In the genomic region with DNA sequence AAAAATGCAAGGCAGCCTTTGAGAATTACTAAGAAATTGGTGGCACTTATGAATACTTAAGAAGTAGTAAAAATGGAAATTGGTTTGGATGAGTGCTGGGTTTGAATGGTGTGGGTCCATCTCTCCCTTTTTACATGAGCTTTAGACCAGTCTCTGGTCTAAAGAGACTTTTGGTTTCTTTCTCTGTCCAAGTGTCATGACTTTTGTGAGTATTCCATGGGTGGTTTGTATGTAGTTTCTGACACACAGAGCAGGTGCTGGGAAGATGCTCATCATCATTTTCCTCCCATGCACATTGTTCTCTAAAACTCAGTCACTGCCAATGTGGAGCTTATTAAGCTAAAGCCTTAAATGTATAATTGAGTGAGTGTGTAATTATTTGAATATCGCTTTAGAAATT, we compare ENCODE assay signal across 15 cellular contexts.
A peak's percentile ranks its signal among the peaks of the same experiment; 100 is the strongest.
DNase-seq lines count a peak whose midpoint lies in the region; ATAC-seq, FAIRE-seq and TF ChIP-seq lines count a peak whose summit lies in the region.
"Had no signal": no experiment of that assay in that cellular context is flagged by ENCODE, and none has a peak within 500 bp of the region (broad histone marks: within the 10 kb centered on the region; RNA-seq: fewer than 3 reads in every experiment).

No MANE protein-coding gene starts in this region.

- no peak for TF ChIP-seq EP300 in K562 (IDR thresholded peaks at IDR 0.05; ENCODE audit: low read length)

- H3K36me3 ChIP-seq in K562 (ENCODE audit: control insufficient read depth, insufficient read depth, low read length) = no peaks in the 10 kb centered on the region
- H3K36me3 ChIP-seq: pancreas had no signal

- H3K4me3 Mint-ChIP-seq in progenitor cell of endocrine pancreas (ENCODE audit: low read depth) = no peak overlapping the region

- DNase-seq in K562 (ENCODE audit: extremely low read depth in 1 of 4, low spot score in 3 of 4) (no peak), progenitor cell of endocrine pancreas (ENCODE audit: low spot score, unreplicated experiment) (no peak), COR-L47 (lab: John Stamatoyannopoulos, UW) (no peak), hypothalamus (lab: John Stamatoyannopoulos, UW) (no peak), Ammon's horn (ENCODE audit: low spot score) (no peak)
- DNase-seq: esophagus squamous epithelium, left cardiac atrium, NCI-H1092 treated with DMSO at 0.1 percent for 48 hours, pancreas, upper lobe of left lung had no signal

- H3K27me3 ChIP-seq in K562 (ENCODE audit: control insufficient read depth in 2 of 2, insufficient read depth in 2 of 2, low read length in 2 of 2) = no peaks in the 10 kb centered on the region
- H3K27me3 ChIP-seq: esophagus squamous epithelium, pancreas, upper lobe of left lung had no signal

- intact Hi-C loops in K562 (cut with micrococcal nuclease) = no loop called here

- TF ChIP-seq RAD21 in K562 (CRISPR knock-in tag; conservative IDR thresholded peaks at IDR 0.05 in 1 of 2, IDR thresholded peaks at IDR 0.05 in 1 of 2) = no peak

- no peak overlapping the region for H3K27ac Mint-ChIP-seq in progenitor cell of endocrine pancreas

- no peaks in the 10 kb centered on the region for H3K9me3 Mint-ChIP-seq in progenitor cell of endocrine pancreas (ENCODE audit: low read depth)

- H4K20me1 ChIP-seq in K562 (replicated peaks; ENCODE audit: control insufficient read depth, insufficient read depth, low read length) = no peaks in the 10 kb centered on the region

- H3K4me3 ChIP-seq in K562 = no peak overlapping the region
- H3K4me3 ChIP-seq: esophagus squamous epithelium, pancreas, upper lobe of left lung had no signal

- CTCF ChIA-PET in K562 (lab: Yijun Ruan, JAX; ENCODE audit: low intra/inter-chr PET ratio) = no interaction called here

- peak; percentile 16 for ATAC-seq in GM18502 (IDR thresholded peaks at IDR 0.05; ENCODE audit: poor library complexity, unreplicated experiment)
- peak; percentile 23 for ATAC-seq in GM19463 (IDR thresholded peaks at IDR 0.05; ENCODE audit: unreplicated experiment)
- ATAC-seq in HG03097 (IDR thresholded peaks at IDR 0.05; ENCODE audit: low FRiP score, unreplicated experiment) = peak; percentile 15
- no peak for ATAC-seq in K562

- H2AFZ ChIP-seq in K562 (ENCODE audit: low read depth, low read length) = no peak overlapping the region

- no peaks in the 10 kb centered on the region for H3K27me3 Mint-ChIP-seq in progenitor cell of endocrine pancreas

- no peaks in the 10 kb centered on the region for H3K9me3 ChIP-seq in K562 (replicated peaks; ENCODE audit: control insufficient read depth, insufficient read depth, low read depth, low read length)
- H3K9me3 ChIP-seq: esophagus squamous epithelium, pancreas, upper lobe of left lung had no signal

- H3K9me1 ChIP-seq in K562 (ENCODE audit: control insufficient read depth, insufficient read depth, low read length) = no peaks in the 10 kb centered on the region

- H3K27ac ChIP-seq in K562 (ENCODE audit: extremely low read depth, low read depth, low read length) = no peak overlapping the region
- H3K27ac ChIP-seq: esophagus squamous epithelium, pancreas, upper lobe of left lung, VCaP had no signal

- 50% methylated on average over 1 of the region's 1 CpG for WGBS in K562 (ENCODE audit: insufficient coverage, low coverage, missing lambda C conversion rate)

- in situ Hi-C loops in K562 (cut with MboI) = no loop called here

- no peak overlapping the region for H3K4me2 ChIP-seq in K562 (ENCODE audit: insufficient read depth, low read length)

- no peak for TF ChIP-seq POLR2A in K562 (conservative IDR thresholded peaks at IDR 0.05)

- TF ChIP-seq CTCF in K562 (IDR thresholded peaks at IDR 0.05 in 2 of 3, conservative IDR thresholded peaks at IDR 0.05 in 1 of 3; ENCODE audit: insufficient read depth in 2 of 3, low read depth in 1 of 3, low read length in 3 of 3) (no peak), progenitor cell of endocrine pancreas (IDR thresholded peaks at IDR 0.05; ENCODE audit: unreplicated experiment) (no peak)

- POLR2A ChIA-PET in K562 (lab: Yijun Ruan, JAX) = interaction anchor here (0.9 to 1.6 kb wide), 4 partner anchors 8 to 62 kb away, joined by 3 to 4 read pairs (median 3); no protein-coding TSS in a partner anchor

- no peaks in the 10 kb centered on the region for H3K4me1 Mint-ChIP-seq in progenitor cell of endocrine pancreas (ENCODE audit: low read depth)

- H3K4me1 ChIP-seq in K562 (replicated peaks in 1 of 2; ENCODE audit: control insufficient read depth in 2 of 2, insufficient read depth in 2 of 2, low read length in 2 of 2) = peaks cover 0 to 1% of the 10 kb centered on the region in 2 experiments; a peak in 3 of 5 replicates
- H3K4me1 ChIP-seq: esophagus squamous epithelium, pancreas, upper lobe of left lung had no signal

- H3K36me3 Mint-ChIP-seq in progenitor cell of endocrine pancreas (ENCODE audit: insufficient read depth) = no peaks in the 10 kb centered on the region

- no TSS peak for BruUV-seq in K562 (replicated peaks; lab: Mats Ljungman, UMichigan)

- FAIRE-seq in K562 (lab: Jason Lieb, UNC) = peak; percentile 42
- FAIRE-seq: astrocyte, pancreas had no signal

- no peak overlapping the region for H3K9ac ChIP-seq in K562 (ENCODE audit: insufficient read depth in 1 of 2, low read depth in 2 of 2, low read length in 2 of 2)

- H3K79me2 ChIP-seq in K562 (ENCODE audit: control insufficient read depth, insufficient read depth, low read length) = no peaks in the 10 kb centered on the region

TF ChIP-seq in K562, 482 proteins besides CTCF, POLR2A, EP300 and RAD21 (continues in another document):
- TF ChIP-seq, protein P1, sequence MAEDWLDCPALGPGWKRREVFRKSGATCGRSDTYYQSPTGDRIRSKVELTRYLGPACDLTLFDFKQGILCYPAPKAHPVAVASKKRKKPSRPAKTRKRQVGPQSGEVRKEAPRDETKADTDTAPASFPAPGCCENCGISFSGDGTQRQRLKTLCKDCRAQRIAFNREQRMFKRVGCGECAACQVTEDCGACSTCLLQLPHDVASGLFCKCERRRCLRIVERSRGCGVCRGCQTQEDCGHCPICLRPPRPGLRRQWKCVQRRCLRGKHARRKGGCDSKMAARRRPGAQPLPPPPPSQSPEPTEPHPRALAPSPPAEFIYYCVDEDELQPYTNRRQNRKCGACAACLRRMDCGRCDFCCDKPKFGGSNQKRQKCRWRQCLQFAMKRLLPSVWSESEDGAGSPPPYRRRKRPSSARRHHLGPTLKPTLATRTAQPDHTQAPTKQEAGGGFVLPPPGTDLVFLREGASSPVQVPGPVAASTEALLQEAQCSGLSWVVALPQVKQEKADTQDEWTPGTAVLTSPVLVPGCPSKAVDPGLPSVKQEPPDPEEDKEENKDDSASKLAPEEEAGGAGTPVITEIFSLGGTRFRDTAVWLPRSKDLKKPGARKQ (CRISPR knock-in tag; IDR thresholded peaks at IDR 0.05) = no peak
- no peak for TF ChIP-seq IFI16 (CRISPR knock-in tag; IDR thresholded peaks at IDR 0.05)
- TF ChIP-seq ZNF184 (CRISPR knock-in tag; IDR thresholded peaks at IDR 0.05) = no peak
- no peak for TF ChIP-seq ZBTB8A (IDR thresholded peaks at IDR 0.05; ENCODE audit: partially characterized antibody)
- no peak for TF ChIP-seq TBP (optimal IDR thresholded peaks at IDR 0.05; ENCODE audit: low read depth, low read length)
- TF ChIP-seq, protein P2, sequence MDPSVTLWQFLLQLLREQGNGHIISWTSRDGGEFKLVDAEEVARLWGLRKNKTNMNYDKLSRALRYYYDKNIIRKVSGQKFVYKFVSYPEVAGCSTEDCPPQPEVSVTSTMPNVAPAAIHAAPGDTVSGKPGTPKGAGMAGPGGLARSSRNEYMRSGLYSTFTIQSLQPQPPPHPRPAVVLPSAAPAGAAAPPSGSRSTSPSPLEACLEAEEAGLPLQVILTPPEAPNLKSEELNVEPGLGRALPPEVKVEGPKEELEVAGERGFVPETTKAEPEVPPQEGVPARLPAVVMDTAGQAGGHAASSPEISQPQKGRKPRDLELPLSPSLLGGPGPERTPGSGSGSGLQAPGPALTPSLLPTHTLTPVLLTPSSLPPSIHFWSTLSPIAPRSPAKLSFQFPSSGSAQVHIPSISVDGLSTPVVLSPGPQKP (CRISPR knock-in tag; IDR thresholded peaks at IDR 0.05) = no peak
- TF ChIP-seq FOXP1 (CRISPR knock-in tag; IDR thresholded peaks at IDR 0.05) = no peak
- TF ChIP-seq, protein P3, sequence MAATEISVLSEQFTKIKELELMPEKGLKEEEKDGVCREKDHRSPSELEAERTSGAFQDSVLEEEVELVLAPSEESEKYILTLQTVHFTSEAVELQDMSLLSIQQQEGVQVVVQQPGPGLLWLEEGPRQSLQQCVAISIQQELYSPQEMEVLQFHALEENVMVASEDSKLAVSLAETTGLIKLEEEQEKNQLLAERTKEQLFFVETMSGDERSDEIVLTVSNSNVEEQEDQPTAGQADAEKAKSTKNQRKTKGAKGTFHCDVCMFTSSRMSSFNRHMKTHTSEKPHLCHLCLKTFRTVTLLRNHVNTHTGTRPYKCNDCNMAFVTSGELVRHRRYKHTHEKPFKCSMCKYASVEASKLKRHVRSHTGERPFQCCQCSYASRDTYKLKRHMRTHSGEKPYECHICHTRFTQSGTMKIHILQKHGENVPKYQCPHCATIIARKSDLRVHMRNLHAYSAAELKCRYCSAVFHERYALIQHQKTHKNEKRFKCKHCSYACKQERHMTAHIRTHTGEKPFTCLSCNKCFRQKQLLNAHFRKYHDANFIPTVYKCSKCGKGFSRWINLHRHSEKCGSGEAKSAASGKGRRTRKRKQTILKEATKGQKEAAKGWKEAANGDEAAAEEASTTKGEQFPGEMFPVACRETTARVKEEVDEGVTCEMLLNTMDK (IDR thresholded peaks at IDR 0.05; ENCODE audit: borderline replicate concordance, insufficient read depth, low read depth, low read length, poor library complexity, severe bottlenecking) = no peak
- TF ChIP-seq BDP1 (IDR thresholded peaks at IDR 0.05; ENCODE audit: insufficient read depth, insufficient read length) = no peak
- TF ChIP-seq ZKSCAN1 (IDR thresholded peaks at IDR 0.05; ENCODE audit: low read depth, low read length) = no peak
- TF ChIP-seq ASH1L (IDR thresholded peaks at IDR 0.05; ENCODE audit: borderline replicate concordance, low read depth, partially characterized antibody) = no peak
